Comparison of ENCODE assay signal across 12 cellular contexts in genomic region chr7:157569967-157570366, GRCh38.
DNase-seq lines count a peak whose midpoint lies in the region; ATAC-seq lines count a peak whose summit lies in the region.
"Had no signal": no experiment of that assay in that cellular context is flagged by ENCODE, and none has a peak within 500 bp of the region (broad histone marks: within the 10 kb centered on the region; RNA-seq: fewer than 3 reads in every experiment).

No MANE protein-coding gene starts in this region.

- POLR2A ChIA-PET in activated CD4-positive, alpha-beta memory T cell treated with anti-CD3 and anti-CD28 coated beads, Interleukin-2, amount 10 ng/mL, durations not matched to agents 7 days and 5 days (lab: Charles Lee): no interaction called here

- H3K36me3 Mint-ChIP-seq in activated naive CD4-positive, alpha-beta T cell treated with anti-CD3 and anti-CD28 coated beads, Interleukin-2, amount 10 ng/mL, durations not matched to agents 7 days and 5 days: peaks cover 1% of the 10 kb centered on the region
- no peaks in the 10 kb centered on the region for H3K36me3 Mint-ChIP-seq in activated naive CD4-positive, alpha-beta T cell treated with anti-CD3 and anti-CD28 coated beads for 36 hours (ENCODE audit: low read depth)
- peaks cover 2% of the 10 kb centered on the region for H3K36me3 Mint-ChIP-seq in activated CD4-positive, alpha-beta memory T cell treated with anti-CD3 and anti-CD28 coated beads, Interleukin-2, amount 10 ng/mL, durations not matched to agents 7 days and 5 days (ENCODE audit: low read depth)
- no peaks in the 10 kb centered on the region for H3K36me3 Mint-ChIP-seq in memory B cell

- H3K27ac ChIP-seq in temporal lobe (ENCODE audit: low read depth, low read length): peak overlapping the region; percentile 65
- H3K27ac ChIP-seq: GM23248, RWPE1 had no signal

- no peak overlapping the region for H3K4me3 Mint-ChIP-seq in activated naive CD4-positive, alpha-beta T cell treated with anti-CD3 and anti-CD28 coated beads, Interleukin-2, amount 10 ng/mL, durations not matched to agents 7 days and 5 days
- H3K4me3 Mint-ChIP-seq in activated naive CD4-positive, alpha-beta T cell treated with anti-CD3 and anti-CD28 coated beads for 36 hours: no peak overlapping the region
- H3K4me3 Mint-ChIP-seq in activated CD4-positive, alpha-beta memory T cell treated with anti-CD3 and anti-CD28 coated beads, Interleukin-2, amount 10 ng/mL, durations not matched to agents 7 days and 5 days: peak overlapping the region; percentile 38
- peak overlapping the region; percentile 12 for H3K4me3 Mint-ChIP-seq in memory B cell

- intact Hi-C loops in activated naive CD4-positive, alpha-beta T cell treated with anti-CD3 and anti-CD28 coated beads for 36 hours (cut with micrococcal nuclease): loop anchor here (2.0 kb wide), 2 partner anchors 43 to 67 kb away; no protein-coding TSS in a partner anchor

- no peak overlapping the region for H3K27ac Mint-ChIP-seq in activated naive CD4-positive, alpha-beta T cell treated with anti-CD3 and anti-CD28 coated beads, Interleukin-2, amount 10 ng/mL, durations not matched to agents 7 days and 5 days
- no peak overlapping the region for H3K27ac Mint-ChIP-seq in activated naive CD4-positive, alpha-beta T cell treated with anti-CD3 and anti-CD28 coated beads for 36 hours
- peak overlapping the region; percentile 80 for H3K27ac Mint-ChIP-seq in activated CD4-positive, alpha-beta memory T cell treated with anti-CD3 and anti-CD28 coated beads, Interleukin-2, amount 10 ng/mL, durations not matched to agents 7 days and 5 days
- no peak overlapping the region for H3K27ac Mint-ChIP-seq in memory B cell

- peaks cover 27% of the 10 kb centered on the region for H3K27me3 Mint-ChIP-seq in activated naive CD4-positive, alpha-beta T cell treated with anti-CD3 and anti-CD28 coated beads, Interleukin-2, amount 10 ng/mL, durations not matched to agents 7 days and 5 days
- H3K27me3 Mint-ChIP-seq in activated naive CD4-positive, alpha-beta T cell treated with anti-CD3 and anti-CD28 coated beads for 36 hours (ENCODE audit: low read depth): no peaks in the 10 kb centered on the region
- peaks cover 5% of the 10 kb centered on the region for H3K27me3 Mint-ChIP-seq in activated CD4-positive, alpha-beta memory T cell treated with anti-CD3 and anti-CD28 coated beads, Interleukin-2, amount 10 ng/mL, durations not matched to agents 7 days and 5 days
- peaks cover 4% of the 10 kb centered on the region for H3K27me3 Mint-ChIP-seq in memory B cell

- CTCF ChIA-PET in activated naive CD4-positive, alpha-beta T cell treated with anti-CD3 and anti-CD28 coated beads, Interleukin-2, amount 10 ng/mL, durations not matched to agents 7 days and 5 days (lab: Charles Lee): no interaction called here
- CTCF ChIA-PET in activated naive CD4-positive, alpha-beta T cell treated with anti-CD3 and anti-CD28 coated beads for 36 hours (lab: Charles Lee): no interaction called here
- CTCF ChIA-PET in activated CD4-positive, alpha-beta memory T cell treated with anti-CD3 and anti-CD28 coated beads, Interleukin-2, amount 10 ng/mL, durations not matched to agents 7 days and 5 days (lab: Charles Lee): no interaction called here

- peak; percentile 13 for DNase-seq in activated naive CD4-positive, alpha-beta T cell treated with anti-CD3 and anti-CD28 coated beads, Interleukin-2, amount 10 ng/mL, durations not matched to agents 7 days and 5 days
- DNase-seq in activated naive CD4-positive, alpha-beta T cell treated with anti-CD3 and anti-CD28 coated beads for 36 hours: no peak
- no peak for DNase-seq in activated CD4-positive, alpha-beta memory T cell treated with anti-CD3 and anti-CD28 coated beads, Interleukin-2, amount 10 ng/mL, durations not matched to agents 7 days and 5 days
- DNase-seq in memory B cell (ENCODE audit: low spot score in 2 of 2) (no peak), GM19238 (ENCODE audit: insufficient read length, low spot score) (no peak)
- DNase-seq: activated CD4-positive, alpha-beta T cell treated with anti-CD3 and anti-CD28 coated beads for 48 hours; GM23248; left colon had no signal

- peaks cover 36% of the 10 kb centered on the region for H3K4me1 Mint-ChIP-seq in activated naive CD4-positive, alpha-beta T cell treated with anti-CD3 and anti-CD28 coated beads, Interleukin-2, amount 10 ng/mL, durations not matched to agents 7 days and 5 days
- H3K4me1 Mint-ChIP-seq in activated naive CD4-positive, alpha-beta T cell treated with anti-CD3 and anti-CD28 coated beads for 36 hours (ENCODE audit: low read depth): peaks cover 21% of the 10 kb centered on the region
- peaks cover 50% of the 10 kb centered on the region for H3K4me1 Mint-ChIP-seq in activated CD4-positive, alpha-beta memory T cell treated with anti-CD3 and anti-CD28 coated beads, Interleukin-2, amount 10 ng/mL, durations not matched to agents 7 days and 5 days
- H3K4me1 Mint-ChIP-seq in memory B cell: peaks cover 16% of the 10 kb centered on the region

- no peak for ATAC-seq in memory B cell (ENCODE audit: low read depth)
- no peak for ATAC-seq in HG03159 (IDR thresholded peaks at IDR 0.05; ENCODE audit: unreplicated experiment)
- ATAC-seq in GM18520 (IDR thresholded peaks at IDR 0.05; ENCODE audit: unreplicated experiment): no peak
- ATAC-seq: left colon had no signal

- no peaks in the 10 kb centered on the region for H3K9me3 Mint-ChIP-seq in activated naive CD4-positive, alpha-beta T cell treated with anti-CD3 and anti-CD28 coated beads, Interleukin-2, amount 10 ng/mL, durations not matched to agents 7 days and 5 days
- H3K9me3 Mint-ChIP-seq in activated naive CD4-positive, alpha-beta T cell treated with anti-CD3 and anti-CD28 coated beads for 36 hours: no peaks in the 10 kb centered on the region
- no peaks in the 10 kb centered on the region for H3K9me3 Mint-ChIP-seq in activated CD4-positive, alpha-beta memory T cell treated with anti-CD3 and anti-CD28 coated beads, Interleukin-2, amount 10 ng/mL, durations not matched to agents 7 days and 5 days
- H3K9me3 Mint-ChIP-seq in memory B cell: no peaks in the 10 kb centered on the region

Comparison
In these comparisons a context has a peak if more than half of its experiments do, and no peak if none do; other contexts are left out.
1. H3K4me3 Mint-ChIP-seq: peak in activated CD4-positive, alpha-beta memory T cell treated with anti-CD3 and anti-CD28 coated beads, Interleukin-2, amount 10 ng/mL, durations not matched to agents 7 days and 5 days (single experiment) and memory B cell (single experiment); none in activated naive CD4-positive, alpha-beta T cell treated with anti-CD3 and anti-CD28 coated beads, Interleukin-2, amount 10 ng/mL, durations not matched to agents 7 days and 5 days (single experiment) and activated naive CD4-positive, alpha-beta T cell treated with anti-CD3 and anti-CD28 coated beads for 36 hours (single experiment).